Comparison of ENCODE assay signal across 14 cellular contexts in genomic region chr1:9305216-9305615, GRCh38.
"Had no signal": no experiment of that assay in that cellular context is flagged by ENCODE, and none has a peak within 500 bp of the region (broad histone marks: within the 10 kb centered on the region; RNA-seq: fewer than 3 reads in every experiment).

No MANE protein-coding gene starts in this region.

- H3K27ac ChIP-seq: epithelial cell of prostate, psoas muscle had no signal

- H3K27me3 Mint-ChIP-seq: activated naive CD4-positive, alpha-beta T cell treated with anti-CD3 and anti-CD28 coated beads, Interleukin-2, amount 10 ng/mL, durations not matched to agents 7 days and 5 days had no signal

- ATAC-seq: naive thymus-derived CD8-positive, alpha-beta T cell; psoas muscle; sciatic nerve; stimulated activated naive CD8-positive, alpha-beta T cell treated with anti-CD3 and anti-CD28 coated beads, Interleukin-15, Interleukin-2, amounts not matched to agents 100 U/mL and 50 U/mL, for 24 hours had no signal

- H3K9me3 ChIP-seq: psoas muscle had no signal

- H3K4me3 ChIP-seq: psoas muscle had no signal

- H3K9me3 Mint-ChIP-seq: activated naive CD4-positive, alpha-beta T cell treated with anti-CD3 and anti-CD28 coated beads, Interleukin-2, amount 10 ng/mL, durations not matched to agents 7 days and 5 days; naive thymus-derived CD8-positive, alpha-beta T cell had no signal

- H3K4me3 Mint-ChIP-seq: activated naive CD4-positive, alpha-beta T cell treated with anti-CD3 and anti-CD28 coated beads, Interleukin-2, amount 10 ng/mL, durations not matched to agents 7 days and 5 days; naive thymus-derived CD8-positive, alpha-beta T cell had no signal

- H3K27ac Mint-ChIP-seq: activated naive CD4-positive, alpha-beta T cell treated with anti-CD3 and anti-CD28 coated beads, Interleukin-2, amount 10 ng/mL, durations not matched to agents 7 days and 5 days had no signal

- H3K36me3 Mint-ChIP-seq: activated naive CD4-positive, alpha-beta T cell treated with anti-CD3 and anti-CD28 coated beads, Interleukin-2, amount 10 ng/mL, durations not matched to agents 7 days and 5 days; naive thymus-derived CD8-positive, alpha-beta T cell had no signal

- DNase-seq: activated CD4-positive, alpha-beta T cell treated with anti-CD3 and anti-CD28 coated beads for 48 hours; activated naive CD4-positive, alpha-beta T cell treated with anti-CD3 and anti-CD28 coated beads, Interleukin-2, amount 10 ng/mL, durations not matched to agents 7 days and 5 days; central memory CD4-positive, alpha-beta T cell; cortex of kidney; effector memory CD4-positive, alpha-beta T cell; hippocampal formation; midbrain; naive thymus-derived CD8-positive, alpha-beta T cell; nucleus accumbens; stimulated activated CD4-positive, alpha-beta T cell treated with anti-CD3 and anti-CD28 coated beads, Interleukin-2, amount 100 ng/mL, for 24 hours; stimulated activated naive CD8-positive, alpha-beta T cell treated with anti-CD3 and anti-CD28 coated beads, Interleukin-15, Interleukin-2, amounts not matched to agents 100 U/mL and 50 U/mL, for 24 hours had no signal
